13 cellular contexts compared by ENCODE assay signal in the genomic region with DNA sequence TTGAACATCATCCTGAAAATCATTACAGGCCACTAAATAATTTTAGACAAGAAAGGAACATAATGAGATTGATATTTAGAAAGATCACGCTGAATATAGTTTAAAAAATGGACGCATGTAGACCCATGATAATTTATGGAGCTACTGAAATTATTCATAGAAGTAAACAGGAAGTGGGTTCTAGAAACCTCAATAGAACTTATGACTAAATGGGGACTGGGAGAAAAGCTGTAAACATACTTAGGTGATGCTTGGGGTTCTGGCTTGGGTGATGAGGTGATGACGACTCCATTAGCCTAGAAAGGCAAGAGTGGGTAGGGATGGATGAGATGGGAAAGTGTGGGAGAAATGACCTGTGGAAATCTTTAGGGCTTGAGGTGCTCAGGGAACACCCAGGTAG.
DNase-seq lines count a peak whose midpoint lies in the region; ATAC-seq, FAIRE-seq and TF ChIP-seq lines count a peak whose summit lies in the region.
"Had no signal": no experiment of that assay in that cellular context is flagged by ENCODE, and none has a peak within 500 bp of the region (broad histone marks: within the 10 kb centered on the region; RNA-seq: fewer than 3 reads in every experiment).

No MANE protein-coding gene starts in this region.

- no peak overlapping the region for H3K4me3 Mint-ChIP-seq in CD8-positive, alpha-beta T cell
- H3K4me3 Mint-ChIP-seq: CD4-positive, alpha-beta T cell had no signal

- no peaks in the 10 kb centered on the region for H3K4me1 Mint-ChIP-seq in CD8-positive, alpha-beta T cell (ENCODE audit: low read depth)

- H3K9me3 Mint-ChIP-seq in CD8-positive, alpha-beta T cell: no peaks in the 10 kb centered on the region
- H3K9me3 Mint-ChIP-seq: CD4-positive, alpha-beta T cell had no signal

- H3K4me2 ChIP-seq in GM12878 (ENCODE audit: control insufficient read depth, insufficient read depth): no peak overlapping the region
- no peak overlapping the region for H3K4me2 ChIP-seq in PC-3 (ENCODE audit: low read length)

- no peaks in the 10 kb centered on the region for H3K9me2 ChIP-seq in PC-3 (replicated peaks; ENCODE audit: low read length)

- RAD21 ChIA-PET in GM12878 (lab: Charles Lee; ENCODE audit: unreplicated experiment): interaction anchor here (1.1 to 1.3 kb wide), 2 partner anchors 19 to 49 kb away, joined by 3 read pairs; no protein-coding TSS in a partner anchor

- POLR2A ChIA-PET in GM12878 (lab: Charles Lee) (no interaction called here), PC-3 (lab: Charles Lee; ENCODE audit: unreplicated experiment) (no interaction called here)
- POLR2A ChIA-PET in CD8-positive, alpha-beta T cell (lab: Charles Lee): no interaction called here

- H3K27ac ChIP-seq in GM12878 (ENCODE audit: control insufficient read depth, insufficient read depth) (no peak overlapping the region), PC-3 (ENCODE audit: low read length) (no peak overlapping the region), Peyer's patch (no peak overlapping the region)
- H3K27ac ChIP-seq in CD8-positive, alpha-beta T cell (ENCODE audit: low read depth, low read length): no peak overlapping the region
- H3K27ac ChIP-seq: adrenal gland, pancreas, thoracic aorta had no signal

- DNase-seq in GM12878 (ENCODE audit: low read depth, low spot score) (no peak), PC-3 (no peak), Peyer's patch (no peak)
- DNase-seq in CD8-positive, alpha-beta T cell: no peak
- DNase-seq: adrenal gland; CD4-positive, alpha-beta T cell; pancreas; stimulated activated CD4-positive, alpha-beta T cell treated with anti-CD3 and anti-CD28 coated beads, Interleukin-12 subunit alpha, Interleukin-12 subunit beta, amount 100 ng/mL, for 4 hours had no signal

- no peak for TF ChIP-seq CTCF in GM12878 (IDR thresholded peaks at IDR 0.05 in 2 of 3, conservative IDR thresholded peaks at IDR 0.05 in 1 of 3; ENCODE audit: control insufficient read depth in 2 of 3, extremely low read depth in 1 of 3, insufficient read depth in 1 of 3, low read depth in 3 of 3, low read length in 3 of 3)
- TF ChIP-seq CTCF in PC-3 (conservative IDR thresholded peaks at IDR 0.05; ENCODE audit: low read depth, low read length): no peak
- no peak for TF ChIP-seq CTCF in CD8-positive, alpha-beta T cell (IDR thresholded peaks at IDR 0.05)
- no peak for TF ChIP-seq CTCF in Peyer's patch (IDR thresholded peaks at IDR 0.05)

- in situ Hi-C loops in GM12878 (cut with MboI): no loop called here

- FAIRE-seq in GM12878 (lab: Jason Lieb, UNC): no peak
- FAIRE-seq: G401.6, pancreas had no signal

- no peak overlapping the region for H3K27ac Mint-ChIP-seq in CD8-positive, alpha-beta T cell
- H3K27ac Mint-ChIP-seq: CD4-positive, alpha-beta T cell had no signal

- no peaks in the 10 kb centered on the region for H3F3A ChIP-seq in PC-3 (ENCODE audit: low read length, unreplicated experiment)

- no peak for TF ChIP-seq EP300 in GM12878 (IDR thresholded peaks at IDR 0.05; ENCODE audit: borderline replicate concordance in 1 of 2, control insufficient read depth in 1 of 2, low read depth in 2 of 2, low read length in 2 of 2)

- H3K79me2 ChIP-seq in GM12878 (ENCODE audit: control insufficient read depth, insufficient read depth, low read length) (no peaks in the 10 kb centered on the region), PC-3 (ENCODE audit: low read length) (no peaks in the 10 kb centered on the region)

- H2AFZ ChIP-seq in GM12878 (ENCODE audit: control insufficient read depth, low read depth, low read length) (no peak overlapping the region), PC-3 (ENCODE audit: low read length) (no peak overlapping the region)

- 0% methylated on average over 3 of the region's 3 CpGs for WGBS in GM12878 (ENCODE audit: insufficient coverage, insufficient replicate concordance, low lambda C conversion rate, missing lambda C conversion rate)

- CTCF ChIA-PET in GM12878 (lab: Yijun Ruan, JAX): interaction anchor here (0.6 to 1.2 kb wide), 3 partner anchors 12 to 71 kb away, joined by 3 to 4 read pairs (median 3); no protein-coding TSS in a partner anchor
- CTCF ChIA-PET in PC-3 (lab: Charles Lee): no interaction called here
- CTCF ChIA-PET in CD8-positive, alpha-beta T cell (lab: Charles Lee): no interaction called here

- H3K27me3 Mint-ChIP-seq in CD8-positive, alpha-beta T cell (ENCODE audit: low read depth): peaks cover 5% of the 10 kb centered on the region

- ATAC-seq in GM18858 (IDR thresholded peaks at IDR 0.05; ENCODE audit: unreplicated experiment) (peak; percentile 79), GM21367 (IDR thresholded peaks at IDR 0.05; ENCODE audit: unreplicated experiment) (peak; percentile 84), HG03135 (IDR thresholded peaks at IDR 0.05; ENCODE audit: unreplicated experiment) (peak; percentile 61), GM12878 (peak; percentile 56), PC-3 (no peak)
- ATAC-seq in CD8-positive, alpha-beta T cell: no peak
- ATAC-seq: pancreas had no signal

- H3K36me3 Mint-ChIP-seq in CD8-positive, alpha-beta T cell: no peaks in the 10 kb centered on the region

- H3K9ac ChIP-seq in GM12878 (ENCODE audit: control insufficient read depth, insufficient read depth, low read length): no peak overlapping the region
- H3K9ac ChIP-seq in PC-3 (ENCODE audit: low read length): no peak overlapping the region

- H3K27me3 ChIP-seq in GM12878 (replicated peaks in 1 of 2; ENCODE audit: control insufficient read depth in 2 of 2, insufficient read depth in 2 of 2, low read length in 1 of 2) (no peaks in the 10 kb centered on the region), PC-3 (ENCODE audit: low read length) (no peaks in the 10 kb centered on the region; the same call in 1 of the 2 replicates), Peyer's patch (no peaks in the 10 kb centered on the region)
- H3K27me3 ChIP-seq in CD8-positive, alpha-beta T cell (ENCODE audit: insufficient read depth, low read length): no peaks in the 10 kb centered on the region
- H3K27me3 ChIP-seq: adrenal gland, pancreas had no signal

- H3K36me3 ChIP-seq in GM12878 (ENCODE audit: control insufficient read depth in 2 of 2, insufficient read depth in 2 of 2, low read length in 1 of 2): no peaks in the 10 kb centered on the region
- no peaks in the 10 kb centered on the region for H3K36me3 ChIP-seq in PC-3 (ENCODE audit: low read depth, low read length)
- no peaks in the 10 kb centered on the region for H3K36me3 ChIP-seq in CD8-positive, alpha-beta T cell (ENCODE audit: insufficient read depth, low read length)
- no peaks in the 10 kb centered on the region for H3K36me3 ChIP-seq in Peyer's patch
- H3K36me3 ChIP-seq: adrenal gland, pancreas, thoracic aorta had no signal

- no peaks in the 10 kb centered on the region for H3K9me3 ChIP-seq in GM12878 (replicated peaks; ENCODE audit: control insufficient read depth, insufficient read depth, low read length)
- H3K9me3 ChIP-seq in PC-3 (ENCODE audit: low read length): no peaks in the 10 kb centered on the region
- H3K9me3 ChIP-seq in CD8-positive, alpha-beta T cell (ENCODE audit: low read length): no peaks in the 10 kb centered on the region
- H3K9me3 ChIP-seq in Peyer's patch: no peaks in the 10 kb centered on the region
- H3K9me3 ChIP-seq: adrenal gland, pancreas, thoracic aorta had no signal

- no peak for TF ChIP-seq POLR2A in GM12878 (IDR thresholded peaks at IDR 0.05; ENCODE audit: low read depth, low read length)
- TF ChIP-seq POLR2A in Peyer's patch (IDR thresholded peaks at IDR 0.05): no peak

- no TSS peak for BruUV-seq in GM12878 (replicated peaks; lab: Mats Ljungman, UMichigan)
- BruUV-seq in PC-3 (replicated peaks; lab: Mats Ljungman, UMichigan): no TSS peak

- H4K20me1 ChIP-seq in GM12878 (ENCODE audit: control insufficient read depth, insufficient read depth): no peaks in the 10 kb centered on the region
- H4K20me1 ChIP-seq in PC-3 (ENCODE audit: low read length): no peaks in the 10 kb centered on the region

- SMC1A ChIA-PET in GM12878 (lab: Charles Lee; ENCODE audit: uncharacterized antibody, unreplicated experiment): interaction anchor here (1.0 to 2.0 kb wide), 4 partner anchors 8 to 18 kb away, joined by 3 to 8 read pairs (median 4); no protein-coding TSS in a partner anchor

- H3K4me1 ChIP-seq in GM12878 (ENCODE audit: control insufficient read depth, insufficient read depth, low read length) (no peaks in the 10 kb centered on the region), PC-3 (ENCODE audit: insufficient read depth, low read length) (no peaks in the 10 kb centered on the region), Peyer's patch (no peaks in the 10 kb centered on the region)
- no peaks in the 10 kb centered on the region for H3K4me1 ChIP-seq in CD8-positive, alpha-beta T cell (ENCODE audit: insufficient read depth, low read length)
- H3K4me1 ChIP-seq: adrenal gland, pancreas had no signal

- H3K4me3 ChIP-seq in GM12878 (no peak overlapping the region), PC-3 (ENCODE audit: low read length) (no peak overlapping the region), Peyer's patch (no peak overlapping the region)
- no peak overlapping the region for H3K4me3 ChIP-seq in CD8-positive, alpha-beta T cell (ENCODE audit: low read depth, low read length)
- H3K4me3 ChIP-seq: adrenal gland, pancreas, thoracic aorta had no signal

- TF ChIP-seq RAD21 in GM12878 (IDR thresholded peaks at IDR 0.05; ENCODE audit: insufficient read depth, low read depth, low read length): no peak

- intact Hi-C loops in GM12878 (cut with micrococcal nuclease; ENCODE audit: unreplicated experiment): no loop called here
- intact Hi-C loops in PC-3 (cut with micrococcal nuclease): no loop called here
- intact Hi-C loops in CD8-positive, alpha-beta T cell (cut with DNase I, micrococcal nuclease): no loop called here

TF ChIP-seq in GM12878, 131 proteins besides CTCF, POLR2A, EP300 and RAD21 (continues in another document):
- TF ChIP-seq IKZF1 (conservative IDR thresholded peaks at IDR 0.05) (0 out of 2 replicates have a peak, but pooled peaks have one; percentile 20), IKZF2 (IDR thresholded peaks at IDR 0.05) (peak in 1 of 2 experiments; percentile 25; a peak in 1 of 4 replicates)
- TF ChIP-seq, protein P1, sequence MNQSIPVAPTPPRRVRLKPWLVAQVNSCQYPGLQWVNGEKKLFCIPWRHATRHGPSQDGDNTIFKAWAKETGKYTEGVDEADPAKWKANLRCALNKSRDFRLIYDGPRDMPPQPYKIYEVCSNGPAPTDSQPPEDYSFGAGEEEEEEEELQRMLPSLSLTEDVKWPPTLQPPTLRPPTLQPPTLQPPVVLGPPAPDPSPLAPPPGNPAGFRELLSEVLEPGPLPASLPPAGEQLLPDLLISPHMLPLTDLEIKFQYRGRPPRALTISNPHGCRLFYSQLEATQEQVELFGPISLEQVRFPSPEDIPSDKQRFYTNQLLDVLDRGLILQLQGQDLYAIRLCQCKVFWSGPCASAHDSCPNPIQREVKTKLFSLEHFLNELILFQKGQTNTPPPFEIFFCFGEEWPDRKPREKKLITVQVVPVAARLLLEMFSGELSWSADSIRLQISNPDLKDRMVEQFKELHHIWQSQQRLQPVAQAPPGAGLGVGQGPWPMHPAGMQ (IDR thresholded peaks at IDR 0.05; ENCODE audit: borderline replicate concordance): no peak

Comparison
In these comparisons a context has a peak if more than half of its experiments do, and no peak if none do; other contexts are left out.
1. ATAC-seq: peak in GM18858 (single experiment), GM21367 (single experiment), HG03135 (single experiment) and GM12878 (single experiment); none in PC-3 (single experiment) and CD8-positive, alpha-beta T cell (single experiment).